8 cellular contexts compared by ENCODE assay signal in genomic region chr15:98727115-98728040, GRCh38.
DNase-seq lines count a peak whose midpoint lies in the region; ATAC-seq lines count a peak whose summit lies in the region.

No MANE protein-coding gene starts in this region.

- DNase-seq in GM04504 (ENCODE audit: low read depth): peak; percentile 89
- peak; percentile 86 for DNase-seq in amniotic stem cell (lab: John Stamatoyannopoulos, UW)
- peak; percentile 89 for DNase-seq in left ventricle myocardium superior
- peak; percentile 83 for DNase-seq in sciatic nerve (ENCODE audit: low spot score)
- DNase-seq in HUDEP-2 (lab: John Stamatoyannopoulos, UW; ENCODE audit: unreplicated experiment in 76 of 76): no peak

- intact Hi-C loops in left ventricle myocardium superior (cut with micrococcal nuclease) (loop anchor here (10.0 kb wide), 1 partner anchor 53 kb away; no protein-coding TSS in a partner anchor), sciatic nerve (cut with DNase I) (no loop called here)

- ATAC-seq in left ventricle myocardium superior (peak; percentile 89), sciatic nerve (peak; percentile 95), GM21529 (IDR thresholded peaks at IDR 0.05; ENCODE audit: unreplicated experiment) (no peak), HG03175 (IDR thresholded peaks at IDR 0.05; ENCODE audit: unreplicated experiment) (no peak), HG03565 (IDR thresholded peaks at IDR 0.05; ENCODE audit: unreplicated experiment) (no peak)

Comparison
In these comparisons a context has a peak if more than half of its experiments do, and no peak if none do; other contexts are left out.
1. DNase-seq: peak in GM04504 (single experiment), amniotic stem cell (single experiment), left ventricle myocardium superior (single experiment) and sciatic nerve (single experiment); none in HUDEP-2 (0 of 76).
2. ATAC-seq: peak in left ventricle myocardium superior (single experiment) and sciatic nerve (single experiment); none in GM21529 (single experiment), HG03175 (single experiment) and HG03565 (single experiment).